Comparison of ENCODE assay signal across 10 cellular contexts in genomic region chr1:15951341-15952153, GRCh38. TPM values are rescaled to one million over a fixed set of nuclear protein-coding genes. Genes with fewer than 3 reads are reported as not detected.
A peak's percentile ranks its signal among the peaks of the same experiment; 100 is the strongest.
DNase-seq lines count a peak whose midpoint lies in the region; ATAC-seq and TF ChIP-seq lines count a peak whose summit lies in the region.
"Had no signal": no experiment of that assay in that cellular context is flagged by ENCODE, and none has a peak within 500 bp of the region (broad histone marks: within the 10 kb centered on the region; RNA-seq: fewer than 3 reads in every experiment).

No MANE protein-coding gene starts in this region.

- H3K4me3 ChIP-seq in adipocyte (ENCODE audit: low read length): no peak overlapping the region

- H3K4me1 Mint-ChIP-seq in activated naive CD4-positive, alpha-beta T cell treated with anti-CD3 and anti-CD28 coated beads for 36 hours (ENCODE audit: low read depth): peaks cover 88% of the 10 kb centered on the region
- peaks cover 39% of the 10 kb centered on the region for H3K4me1 Mint-ChIP-seq in type B pancreatic cell (ENCODE audit: unreplicated experiment)

- DNase-seq in activated naive CD4-positive, alpha-beta T cell treated with anti-CD3 and anti-CD28 coated beads for 36 hours: peak; percentile 49
- no peak for DNase-seq in activated naive CD4-positive, alpha-beta T cell (lab: John Stamatoyannopoulos, UW)
- DNase-seq in adipocyte (ENCODE audit: low read depth): peak; percentile 36
- DNase-seq in myocyte (ENCODE audit: low read depth): peak; percentile 74
- no peak for DNase-seq in type B pancreatic cell (ENCODE audit: extremely low spot score, unreplicated experiment)
- no peak for DNase-seq in sciatic nerve (ENCODE audit: low spot score)
- DNase-seq in SKM-1 treated with dmso at 0.1 percent for 144 hours (lab: John Stamatoyannopoulos, UW; ENCODE audit: unreplicated experiment): no peak

- ATAC-seq in sciatic nerve: no peak
- no peak for ATAC-seq in GM19455 (IDR thresholded peaks at IDR 0.05; ENCODE audit: unreplicated experiment)

- no peaks in the 10 kb centered on the region for H3K27me3 Mint-ChIP-seq in activated naive CD4-positive, alpha-beta T cell treated with anti-CD3 and anti-CD28 coated beads for 36 hours (ENCODE audit: low read depth)
- H3K27me3 Mint-ChIP-seq in type B pancreatic cell: no peaks in the 10 kb centered on the region

- H3K27me3 ChIP-seq in adipocyte (replicated peaks; ENCODE audit: control insufficient read depth, insufficient read depth, low read length): no peaks in the 10 kb centered on the region

- H3K9ac ChIP-seq in adipocyte (ENCODE audit: low read length): peak overlapping the region; percentile 67

- CTCF ChIA-PET in activated naive CD4-positive, alpha-beta T cell treated with anti-CD3 and anti-CD28 coated beads for 36 hours (lab: Charles Lee): interaction anchor here (0.8 to 1.8 kb wide), 7 partner anchors 14 to 138 kb away, joined by 3 to 6 read pairs (median 3); partner anchors contain the start of gene ZBTB17

- H3K4me3 Mint-ChIP-seq in activated naive CD4-positive, alpha-beta T cell treated with anti-CD3 and anti-CD28 coated beads for 36 hours: peak overlapping the region; percentile 48
- H3K4me3 Mint-ChIP-seq in type B pancreatic cell: no peak overlapping the region

- TF ChIP-seq CTCF in type B pancreatic cell (conservative IDR thresholded peaks at IDR 0.05): no peak

- peaks cover 77% of the 10 kb centered on the region for H3K4me1 ChIP-seq in adipocyte (ENCODE audit: control insufficient read depth, insufficient read depth, low read length)

- H3K27ac Mint-ChIP-seq in activated naive CD4-positive, alpha-beta T cell treated with anti-CD3 and anti-CD28 coated beads for 36 hours: peak overlapping the region; percentile 95
- peak overlapping the region; percentile 28 for H3K27ac Mint-ChIP-seq in type B pancreatic cell

- H3K9me3 Mint-ChIP-seq in activated naive CD4-positive, alpha-beta T cell treated with anti-CD3 and anti-CD28 coated beads for 36 hours: no peaks in the 10 kb centered on the region
- no peaks in the 10 kb centered on the region for H3K9me3 Mint-ChIP-seq in type B pancreatic cell

- H3K36me3 ChIP-seq in adipocyte (ENCODE audit: control insufficient read depth, insufficient read depth, low read length, severe bottlenecking): peaks cover 13% of the 10 kb centered on the region

- no peaks in the 10 kb centered on the region for H3K9me3 ChIP-seq in adipocyte (ENCODE audit: control insufficient read depth, low read length)

- intact Hi-C loops in activated naive CD4-positive, alpha-beta T cell treated with anti-CD3 and anti-CD28 coated beads for 36 hours (cut with micrococcal nuclease): loop anchor here (1.0 to 2.0 kb wide), 2 partner anchors 15 to 33 kb away; no protein-coding TSS in a partner anchor
- intact Hi-C loops in sciatic nerve (cut with DNase I): no loop called here

- H3K36me3 Mint-ChIP-seq in activated naive CD4-positive, alpha-beta T cell treated with anti-CD3 and anti-CD28 coated beads for 36 hours (ENCODE audit: low read depth): peaks cover 12% of the 10 kb centered on the region
- H3K36me3 Mint-ChIP-seq in type B pancreatic cell: peaks cover 15% of the 10 kb centered on the region

RNA-seq across cellular contexts. Expression of gene ZBTB17, which starts 24.4 kb away (rescaled TPM):
- total RNA-seq in activated naive CD4-positive, alpha-beta T cell treated with anti-CD3 and anti-CD28 coated beads for 36 hours: 10 to 100 TPM; 34.8 to 37.5 TPM
- total RNA-seq in myocyte (32.9 and 47.1 TPM in 2 replicates), type B pancreatic cell (ENCODE audit: low replicate concordance) (27.8 and 42.2 TPM in 2 replicates), sciatic nerve (37.7 TPM)
- polyA plus RNA-seq in myocyte (2012): 34.2 TPM

RNA-seq across cellular contexts. Expression of gene SRARP, which starts 52.5 kb away (rescaled TPM):
- total RNA-seq in activated naive CD4-positive, alpha-beta T cell treated with anti-CD3 and anti-CD28 coated beads for 36 hours: not detected
- not detected in 2 replicates for total RNA-seq in myocyte
- not detected for polyA plus RNA-seq in myocyte (2012)
- not detected in 2 replicates for total RNA-seq in type B pancreatic cell (ENCODE audit: low replicate concordance)
- 0.18 TPM for total RNA-seq in sciatic nerve
- total RNA-seq: epithelial cell of proximal tubule had no signal
- polyA plus RNA-seq: BJ had no signal

Comparison
In these comparisons a context has a peak if more than half of its experiments do, and no peak if none do; other contexts are left out.
1. DNase-seq: peak in activated naive CD4-positive, alpha-beta T cell treated with anti-CD3 and anti-CD28 coated beads for 36 hours (single experiment), adipocyte (single experiment) and myocyte (single experiment); none in activated naive CD4-positive, alpha-beta T cell (0 of 4), type B pancreatic cell (single experiment), sciatic nerve (single experiment) and SKM-1 treated with dmso at 0.1 percent for 144 hours (single experiment).